Comparison of ENCODE assay signal across 1 cellular context in the genomic region with DNA sequence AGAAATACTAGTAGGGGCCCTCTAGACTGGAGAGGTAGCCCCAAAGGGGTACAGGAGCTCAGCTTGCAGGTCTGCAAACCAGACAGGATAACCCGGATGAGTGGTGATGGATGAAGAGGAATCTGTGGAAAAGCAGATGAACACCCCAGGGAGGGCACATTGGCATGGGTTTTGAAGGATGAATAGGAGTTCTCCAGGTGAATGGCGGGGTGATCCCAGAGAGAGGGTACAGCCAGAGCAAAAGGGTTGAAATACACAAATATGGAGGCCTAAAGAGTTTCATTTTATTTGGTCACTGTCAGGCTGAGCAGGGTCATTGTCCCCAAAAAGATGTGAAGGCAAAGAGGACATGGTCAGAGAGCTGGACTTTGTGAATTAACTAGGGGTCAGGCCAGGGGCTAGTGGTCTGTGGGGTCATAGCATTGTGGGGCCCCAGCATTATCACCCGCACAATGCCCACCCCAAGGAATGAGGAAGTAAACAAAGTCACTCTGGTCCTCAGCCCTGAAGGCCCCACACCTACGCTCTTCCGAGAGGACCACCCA.
TF ChIP-seq lines count a peak whose summit lies in the region.

No MANE protein-coding gene starts in this region.

TF ChIP-seq in GM23338, 12 proteins besides CTCF, POLR2A, EP300 and RAD21:
- TF ChIP-seq JUNB (IDR thresholded peaks at IDR 0.05; ENCODE audit: unreplicated experiment) = no peak
- TF ChIP-seq, protein P1, sequence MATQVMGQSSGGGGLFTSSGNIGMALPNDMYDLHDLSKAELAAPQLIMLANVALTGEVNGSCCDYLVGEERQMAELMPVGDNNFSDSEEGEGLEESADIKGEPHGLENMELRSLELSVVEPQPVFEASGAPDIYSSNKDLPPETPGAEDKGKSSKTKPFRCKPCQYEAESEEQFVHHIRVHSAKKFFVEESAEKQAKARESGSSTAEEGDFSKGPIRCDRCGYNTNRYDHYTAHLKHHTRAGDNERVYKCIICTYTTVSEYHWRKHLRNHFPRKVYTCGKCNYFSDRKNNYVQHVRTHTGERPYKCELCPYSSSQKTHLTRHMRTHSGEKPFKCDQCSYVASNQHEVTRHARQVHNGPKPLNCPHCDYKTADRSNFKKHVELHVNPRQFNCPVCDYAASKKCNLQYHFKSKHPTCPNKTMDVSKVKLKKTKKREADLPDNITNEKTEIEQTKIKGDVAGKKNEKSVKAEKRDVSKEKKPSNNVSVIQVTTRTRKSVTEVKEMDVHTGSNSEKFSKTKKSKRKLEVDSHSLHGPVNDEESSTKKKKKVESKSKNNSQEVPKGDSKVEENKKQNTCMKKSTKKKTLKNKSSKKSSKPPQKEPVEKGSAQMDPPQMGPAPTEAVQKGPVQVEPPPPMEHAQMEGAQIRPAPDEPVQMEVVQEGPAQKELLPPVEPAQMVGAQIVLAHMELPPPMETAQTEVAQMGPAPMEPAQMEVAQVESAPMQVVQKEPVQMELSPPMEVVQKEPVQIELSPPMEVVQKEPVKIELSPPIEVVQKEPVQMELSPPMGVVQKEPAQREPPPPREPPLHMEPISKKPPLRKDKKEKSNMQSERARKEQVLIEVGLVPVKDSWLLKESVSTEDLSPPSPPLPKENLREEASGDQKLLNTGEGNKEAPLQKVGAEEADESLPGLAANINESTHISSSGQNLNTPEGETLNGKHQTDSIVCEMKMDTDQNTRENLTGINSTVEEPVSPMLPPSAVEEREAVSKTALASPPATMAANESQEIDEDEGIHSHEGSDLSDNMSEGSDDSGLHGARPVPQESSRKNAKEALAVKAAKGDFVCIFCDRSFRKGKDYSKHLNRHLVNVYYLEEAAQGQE (IDR thresholded peaks at IDR 0.05; ENCODE audit: unreplicated experiment) = no peak
- TF ChIP-seq EZH2phosphoT487 (IDR thresholded peaks at IDR 0.05; ENCODE audit: unreplicated experiment) = no peak
- TF ChIP-seq NANOG (IDR thresholded peaks at IDR 0.05; ENCODE audit: borderline replicate concordance) = no peak
- TF ChIP-seq POLR2AphosphoS5 (IDR thresholded peaks at IDR 0.05; ENCODE audit: low read depth) = no peak
- no peak for TF ChIP-seq STAT1 (IDR thresholded peaks at IDR 0.05; ENCODE audit: unreplicated experiment)
- no peak for TF ChIP-seq ZNF114 (CRISPR knock-in tag; IDR thresholded peaks at IDR 0.05)
- TF ChIP-seq EZH2 (IDR thresholded peaks at IDR 0.05; ENCODE audit: low read depth, unreplicated experiment) = no peak
- TF ChIP-seq, protein P2, sequence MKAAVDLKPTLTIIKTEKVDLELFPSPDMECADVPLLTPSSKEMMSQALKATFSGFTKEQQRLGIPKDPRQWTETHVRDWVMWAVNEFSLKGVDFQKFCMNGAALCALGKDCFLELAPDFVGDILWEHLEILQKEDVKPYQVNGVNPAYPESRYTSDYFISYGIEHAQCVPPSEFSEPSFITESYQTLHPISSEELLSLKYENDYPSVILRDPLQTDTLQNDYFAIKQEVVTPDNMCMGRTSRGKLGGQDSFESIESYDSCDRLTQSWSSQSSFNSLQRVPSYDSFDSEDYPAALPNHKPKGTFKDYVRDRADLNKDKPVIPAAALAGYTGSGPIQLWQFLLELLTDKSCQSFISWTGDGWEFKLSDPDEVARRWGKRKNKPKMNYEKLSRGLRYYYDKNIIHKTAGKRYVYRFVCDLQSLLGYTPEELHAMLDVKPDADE (IDR thresholded peaks at IDR 0.05) = no peak
- TF ChIP-seq, protein P3, sequence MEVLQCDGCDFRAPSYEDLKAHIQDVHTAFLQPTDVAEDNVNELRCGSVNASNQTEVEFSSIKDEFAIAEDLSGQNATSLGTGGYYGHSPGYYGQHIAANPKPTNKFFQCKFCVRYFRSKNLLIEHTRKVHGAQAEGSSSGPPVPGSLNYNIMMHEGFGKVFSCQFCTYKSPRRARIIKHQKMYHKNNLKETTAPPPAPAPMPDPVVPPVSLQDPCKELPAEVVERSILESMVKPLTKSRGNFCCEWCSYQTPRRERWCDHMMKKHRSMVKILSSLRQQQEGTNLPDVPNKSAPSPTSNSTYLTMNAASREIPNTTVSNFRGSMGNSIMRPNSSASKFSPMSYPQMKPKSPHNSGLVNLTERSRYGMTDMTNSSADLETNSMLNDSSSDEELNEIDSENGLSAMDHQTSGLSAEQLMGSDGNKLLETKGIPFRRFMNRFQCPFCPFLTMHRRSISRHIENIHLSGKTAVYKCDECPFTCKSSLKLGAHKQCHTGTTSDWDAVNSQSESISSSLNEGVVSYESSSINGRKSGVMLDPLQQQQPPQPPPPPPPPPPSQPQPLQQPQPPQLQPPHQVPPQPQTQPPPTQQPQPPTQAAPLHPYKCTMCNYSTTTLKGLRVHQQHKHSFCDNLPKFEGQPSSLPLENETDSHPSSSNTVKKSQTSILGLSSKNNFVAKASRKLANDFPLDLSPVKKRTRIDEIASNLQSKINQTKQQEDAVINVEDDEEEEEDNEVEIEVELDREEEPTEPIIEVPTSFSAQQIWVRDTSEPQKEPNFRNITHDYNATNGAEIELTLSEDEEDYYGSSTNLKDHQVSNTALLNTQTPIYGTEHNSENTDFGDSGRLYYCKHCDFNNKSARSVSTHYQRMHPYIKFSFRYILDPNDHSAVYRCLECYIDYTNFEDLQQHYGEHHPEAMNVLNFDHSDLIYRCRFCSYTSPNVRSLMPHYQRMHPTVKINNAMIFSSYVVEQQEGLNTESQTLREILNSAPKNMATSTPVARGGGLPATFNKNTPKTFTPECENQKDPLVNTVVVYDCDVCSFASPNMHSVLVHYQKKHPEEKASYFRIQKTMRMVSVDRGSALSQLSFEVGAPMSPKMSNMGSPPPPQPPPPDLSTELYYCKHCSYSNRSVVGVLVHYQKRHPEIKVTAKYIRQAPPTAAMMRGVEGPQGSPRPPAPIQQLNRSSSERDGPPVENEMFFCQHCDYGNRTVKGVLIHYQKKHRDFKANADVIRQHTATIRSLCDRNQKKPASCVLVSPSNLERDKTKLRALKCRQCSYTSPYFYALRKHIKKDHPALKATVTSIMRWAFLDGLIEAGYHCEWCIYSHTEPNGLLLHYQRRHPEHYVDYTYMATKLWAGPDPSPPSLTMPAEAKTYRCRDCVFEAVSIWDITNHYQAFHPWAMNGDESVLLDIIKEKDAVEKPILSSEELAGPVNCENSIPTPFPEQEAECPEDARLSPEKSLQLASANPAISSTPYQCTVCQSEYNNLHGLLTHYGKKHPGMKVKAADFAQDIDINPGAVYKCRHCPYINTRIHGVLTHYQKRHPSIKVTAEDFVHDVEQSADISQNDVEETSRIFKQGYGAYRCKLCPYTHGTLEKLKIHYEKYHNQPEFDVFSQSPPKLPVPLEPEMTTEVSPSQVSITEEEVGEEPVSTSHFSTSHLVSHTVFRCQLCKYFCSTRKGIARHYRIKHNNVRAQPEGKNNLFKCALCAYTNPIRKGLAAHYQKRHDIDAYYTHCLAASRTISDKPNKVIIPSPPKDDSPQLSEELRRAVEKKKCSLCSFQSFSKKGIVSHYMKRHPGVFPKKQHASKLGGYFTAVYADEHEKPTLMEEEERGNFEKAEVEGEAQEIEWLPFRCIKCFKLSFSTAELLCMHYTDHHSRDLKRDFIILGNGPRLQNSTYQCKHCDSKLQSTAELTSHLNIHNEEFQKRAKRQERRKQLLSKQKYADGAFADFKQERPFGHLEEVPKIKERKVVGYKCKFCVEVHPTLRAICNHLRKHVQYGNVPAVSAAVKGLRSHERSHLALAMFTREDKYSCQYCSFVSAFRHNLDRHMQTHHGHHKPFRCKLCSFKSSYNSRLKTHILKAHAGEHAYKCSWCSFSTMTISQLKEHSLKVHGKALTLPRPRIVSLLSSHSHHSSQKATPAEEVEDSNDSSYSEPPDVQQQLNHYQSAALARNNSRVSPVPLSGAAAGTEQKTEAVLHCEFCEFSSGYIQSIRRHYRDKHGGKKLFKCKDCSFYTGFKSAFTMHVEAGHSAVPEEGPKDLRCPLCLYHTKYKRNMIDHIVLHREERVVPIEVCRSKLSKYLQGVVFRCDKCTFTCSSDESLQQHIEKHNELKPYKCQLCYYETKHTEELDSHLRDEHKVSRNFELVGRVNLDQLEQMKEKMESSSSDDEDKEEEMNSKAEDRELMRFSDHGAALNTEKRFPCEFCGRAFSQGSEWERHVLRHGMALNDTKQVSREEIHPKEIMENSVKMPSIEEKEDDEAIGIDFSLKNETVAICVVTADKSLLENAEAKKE (CRISPR knock-in tag; IDR thresholded peaks at IDR 0.05) = no peak
- no peak for TF ChIP-seq CREB1 (CRISPR knock-in tag; IDR thresholded peaks at IDR 0.05; ENCODE audit: low read depth)
